Comparison of ENCODE assay signal across 9 cellular contexts in the genomic region with DNA sequence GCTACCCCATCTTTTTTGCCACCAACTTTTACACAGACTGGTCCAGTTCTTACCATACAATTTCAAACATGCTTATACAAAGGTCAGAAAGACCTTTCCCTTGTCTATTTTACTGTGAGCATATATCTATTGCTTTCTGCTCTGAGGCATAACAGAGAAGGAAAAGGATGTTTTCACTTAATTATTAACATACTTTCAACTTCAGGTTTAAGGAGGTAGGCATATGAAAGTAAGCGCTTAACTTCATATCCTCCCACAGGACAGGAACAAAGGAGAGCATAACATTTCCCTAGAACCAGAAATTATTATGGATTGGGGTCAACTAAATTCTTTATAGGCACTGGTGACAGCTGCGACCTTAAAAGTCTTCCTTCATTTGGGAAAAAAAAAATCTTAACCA. TPM values are rescaled to one million over a fixed set of nuclear protein-coding genes. Genes with fewer than 3 reads are reported as not detected.
A peak's percentile ranks its signal among the peaks of the same experiment; 100 is the strongest.
DNase-seq lines count a peak whose midpoint lies in the region; ATAC-seq, FAIRE-seq and TF ChIP-seq lines count a peak whose summit lies in the region.
"Had no signal": no experiment of that assay in that cellular context is flagged by ENCODE, and none has a peak within 500 bp of the region (broad histone marks: within the 10 kb centered on the region; RNA-seq: fewer than 3 reads in every experiment).

No MANE protein-coding gene starts in this region.

- H3K14ac ChIP-seq in mesenchymal stem cell (ENCODE audit: low read length in 2 of 2), result no peak overlapping the region

- peaks cover 18% of the 10 kb centered on the region for H3K27me3 Mint-ChIP-seq in activated T-helper 1 cell treated with anti-CD3 and anti-CD28 coated beads, Interleukin-12 subunit alpha, Interleukin-12 subunit beta, Interleukin-2, Interleukin-4 antibody, amounts not matched to agents 30 ng/mL and 10 ng/mL and 1 ng/mL, durations not matched to agents 14 hours and 24 hours and 36 hours (ENCODE audit: insufficient read depth)

- no peak for TF ChIP-seq POLR2A in A549 (IDR thresholded peaks at IDR 0.05; ENCODE audit: low read length)

- intact Hi-C loops in activated T-helper 1 cell treated with anti-CD3 and anti-CD28 coated beads, Interleukin-12 subunit alpha, Interleukin-12 subunit beta, Interleukin-2, Interleukin-4 antibody, amounts not matched to agents 30 ng/mL and 10 ng/mL and 1 ng/mL, durations not matched to agents 14 hours and 24 hours and 36 hours (cut with micrococcal nuclease), result no loop called here

- ATAC-seq in A549 (no peak), GM21423 (IDR thresholded peaks at IDR 0.05; ENCODE audit: unreplicated experiment) (peak; percentile 44)

- H3K4me3 ChIP-seq in A549 (peak overlapping the region; percentile 84), mesenchymal stem cell (ENCODE audit: insufficient read depth in 1 of 2, low read depth in 1 of 2, low read length in 2 of 2) (peak overlapping the region in 1 of 2 experiments; percentile 73)

- no peak for DNase-seq in A549 (ENCODE audit: low read depth in 1 of 2, low spot score in 1 of 2)
- DNase-seq in activated T-helper 1 cell treated with anti-CD3 and anti-CD28 coated beads, Interleukin-12 subunit alpha, Interleukin-12 subunit beta, Interleukin-2, Interleukin-4 antibody, amounts not matched to agents 30 ng/mL and 10 ng/mL and 1 ng/mL, durations not matched to agents 14 hours and 24 hours and 36 hours (ENCODE audit: low spot score), result no peak
- DNase-seq in mesenchymal stem cell, result no peak
- DNase-seq in stimulated activated CD4-positive, alpha-beta T cell treated with anti-CD3 and anti-CD28 coated beads, Interleukin-2, amount 100 ng/mL, for 24 hours, result no peak
- DNase-seq in activated CD4-positive, CD25-positive, alpha-beta regulatory T cell (lab: John Stamatoyannopoulos, UW), result no peak
- DNase-seq in GM20000 (ENCODE audit: low spot score), result no peak
- DNase-seq in NCI-H2029 treated with DMSO at 0.1 percent for 48 hours (lab: John Stamatoyannopoulos, UW), result no peak

- CTCF ChIA-PET in A549 (lab: Yijun Ruan, JAX), result no interaction called here

- H3K4me1 Mint-ChIP-seq in activated T-helper 1 cell treated with anti-CD3 and anti-CD28 coated beads, Interleukin-12 subunit alpha, Interleukin-12 subunit beta, Interleukin-2, Interleukin-4 antibody, amounts not matched to agents 30 ng/mL and 10 ng/mL and 1 ng/mL, durations not matched to agents 14 hours and 24 hours and 36 hours (ENCODE audit: low read depth), result peaks cover 19% of the 10 kb centered on the region

- H4K8ac ChIP-seq in mesenchymal stem cell (ENCODE audit: low read length), result no peak overlapping the region

- H2BK120ac ChIP-seq in mesenchymal stem cell (ENCODE audit: low read depth, low read length), result no peak overlapping the region

- H3K27ac Mint-ChIP-seq in activated T-helper 1 cell treated with anti-CD3 and anti-CD28 coated beads, Interleukin-12 subunit alpha, Interleukin-12 subunit beta, Interleukin-2, Interleukin-4 antibody, amounts not matched to agents 30 ng/mL and 10 ng/mL and 1 ng/mL, durations not matched to agents 14 hours and 24 hours and 36 hours, result peak overlapping the region; percentile 72

- peaks cover 11% of the 10 kb centered on the region; the same call in 2 of the 3 replicates for H3K4me1 ChIP-seq in A549
- peaks cover 2% of the 10 kb centered on the region for H3K4me1 ChIP-seq in mesenchymal stem cell (ENCODE audit: control insufficient read depth, insufficient read depth, low read depth, low read length)

- no peak overlapping the region for H3K23ac ChIP-seq in mesenchymal stem cell (ENCODE audit: low read length in 2 of 2)

- H4K91ac ChIP-seq in mesenchymal stem cell (ENCODE audit: low read length), result no peak overlapping the region

- FAIRE-seq in A549 (lab: Jason Lieb, UNC), result no peak

- peaks cover 9% of the 10 kb centered on the region for H3K9me3 Mint-ChIP-seq in activated T-helper 1 cell treated with anti-CD3 and anti-CD28 coated beads, Interleukin-12 subunit alpha, Interleukin-12 subunit beta, Interleukin-2, Interleukin-4 antibody, amounts not matched to agents 30 ng/mL and 10 ng/mL and 1 ng/mL, durations not matched to agents 14 hours and 24 hours and 36 hours

- no peak overlapping the region for H2BK12ac ChIP-seq in mesenchymal stem cell (ENCODE audit: low read length in 2 of 2)

- H3K18ac ChIP-seq in mesenchymal stem cell (ENCODE audit: low read depth in 1 of 2, low read length in 2 of 2), result no peak overlapping the region

- H3K4me3 Mint-ChIP-seq in activated T-helper 1 cell treated with anti-CD3 and anti-CD28 coated beads, Interleukin-12 subunit alpha, Interleukin-12 subunit beta, Interleukin-2, Interleukin-4 antibody, amounts not matched to agents 30 ng/mL and 10 ng/mL and 1 ng/mL, durations not matched to agents 14 hours and 24 hours and 36 hours, result peak overlapping the region; percentile 90

- H3K36me3 ChIP-seq in mesenchymal stem cell (ENCODE audit: control insufficient read depth in 1 of 2, insufficient read depth in 2 of 2, low read depth in 1 of 2, low read length in 2 of 2), result no peaks in the 10 kb centered on the region

- TF ChIP-seq CTCF in A549 (IDR thresholded peaks at IDR 0.05) (no peak), GM20000 (IDR thresholded peaks at IDR 0.05; ENCODE audit: extremely low read depth, missing control alignments) (no peak)

- H3K9ac ChIP-seq in mesenchymal stem cell (ENCODE audit: low read length), result peak overlapping the region; percentile 76

- 63% methylated on average over 2 of the region's 2 CpGs for WGBS in A549 (ENCODE audit: missing lambda C conversion rate)
- 52% methylated on average over 1 of the region's 2 CpGs for WGBS in mesenchymal stem cell

- H2BK5ac ChIP-seq in mesenchymal stem cell (ENCODE audit: low read depth, low read length, poor library complexity, severe bottlenecking), result no peak overlapping the region

- H3K36me3 Mint-ChIP-seq in activated T-helper 1 cell treated with anti-CD3 and anti-CD28 coated beads, Interleukin-12 subunit alpha, Interleukin-12 subunit beta, Interleukin-2, Interleukin-4 antibody, amounts not matched to agents 30 ng/mL and 10 ng/mL and 1 ng/mL, durations not matched to agents 14 hours and 24 hours and 36 hours (ENCODE audit: low read depth), result peaks cover 5% of the 10 kb centered on the region

- TF ChIP-seq EP300 in A549 (IDR thresholded peaks at IDR 0.05), result no peak

- no peak for TF ChIP-seq RAD21 in A549 (conservative IDR thresholded peaks at IDR 0.05 in 1 of 2, IDR thresholded peaks at IDR 0.05 in 1 of 2)

- H3K27ac ChIP-seq in A549 (peak overlapping the region; percentile 94 to 100; a peak in 3 of 6 replicates), mesenchymal stem cell (ENCODE audit: low read length, poor library complexity, severe bottlenecking) (peak overlapping the region; percentile 77)

- H3K9me3 ChIP-seq in A549, result no peaks in the 10 kb centered on the region
- H3K9me3 ChIP-seq in mesenchymal stem cell (ENCODE audit: control insufficient read depth, low read length), result no peaks in the 10 kb centered on the region

- H3K27me3 ChIP-seq in mesenchymal stem cell (ENCODE audit: control insufficient read depth in 1 of 2, insufficient read depth in 1 of 2, low read length in 2 of 2), result peaks cover 0 to 15% of the 10 kb centered on the region in 2 experiments

- no peak overlapping the region for H2AK5ac ChIP-seq in mesenchymal stem cell (ENCODE audit: low read length, severe bottlenecking)

- POLR2A ChIA-PET in A549 (lab: Yijun Ruan, JAX), result no interaction called here

- H3K4me2 ChIP-seq in A549, result peak overlapping the region; percentile 70
- H3K4me2 ChIP-seq in mesenchymal stem cell (ENCODE audit: low read length, poor library complexity, severe bottlenecking), result peak overlapping the region; percentile 50

- H3K79me1 ChIP-seq in mesenchymal stem cell (replicated peaks; ENCODE audit: low read length, poor library complexity, severe bottlenecking), result peaks cover 4% of the 10 kb centered on the region

- H2BK15ac ChIP-seq in mesenchymal stem cell (ENCODE audit: low read depth, poor library complexity, severe bottlenecking), result no peak overlapping the region

- H2AFZ ChIP-seq in mesenchymal stem cell (ENCODE audit: low read depth, low read length), result no peak overlapping the region

- no peak overlapping the region for H3K4ac ChIP-seq in mesenchymal stem cell (ENCODE audit: low read depth in 1 of 2, low read length in 2 of 2)

RNA-seq across cellular contexts. Expression of a gene that starts 1.1 kb away (rescaled TPM):
- polyA plus RNA-seq in A549 (2011; rRNA removed), result 36.0 and 56.1 TPM in 2 replicates
- 8.8 and 9.3 TPM in 2 replicates for polyA plus RNA-seq in A549 (2012; cell fraction: cytosol; rRNA removed)
- polyA plus RNA-seq in A549 (2012; cell fraction: nucleus; rRNA removed), result 6.6 and 7.9 TPM in 2 replicates
- polyA plus RNA-seq in A549 (2017; fragmentation: RNase III; extraction: RNeasy Plus Mini Kit Qiagen cat#74134 plus additional on column Dnase treatment), result 43.5 to 50.0 TPM (median 45.6 TPM) in 3 replicates
- 24.2 and 25.6 TPM in 2 replicates for polyA minus RNA-seq in A549 (2011; rRNA and poly(A)+ RNA removed)
- total RNA-seq in activated T-helper 1 cell treated with anti-CD3 and anti-CD28 coated beads, Interleukin-12 subunit alpha, Interleukin-12 subunit beta, Interleukin-2, Interleukin-4 antibody, amounts not matched to agents 30 ng/mL and 10 ng/mL and 1 ng/mL, durations not matched to agents 14 hours and 24 hours and 36 hours, result 20.3 and 21.1 TPM in 2 replicates
- 9.8 TPM for polyA plus RNA-seq in mesenchymal stem cell (2013, experiment 1 of 2)
- polyA plus RNA-seq in mesenchymal stem cell (2013, experiment 2 of 2), result 9.9 TPM

RNA-seq across cellular contexts. Expression of a gene that starts 14.5 kb away (rescaled TPM):
- polyA plus RNA-seq in A549 (2011; rRNA removed) (not detected in 2 replicates), A549 (2017; fragmentation: RNase III; extraction: RNeasy Plus Mini Kit Qiagen cat#74134 plus additional on column Dnase treatment) (not detected in 3 replicates)
- 0.03 TPM in 1 of 2 replicates, not detected in the other for polyA plus RNA-seq in A549 (2012; cell fraction: cytosol; rRNA removed)
- not detected in 2 replicates for polyA plus RNA-seq in A549 (2012; cell fraction: nucleus; rRNA removed)
- polyA minus RNA-seq in A549 (2011; rRNA and poly(A)+ RNA removed), result not detected in 2 replicates
- not detected in 2 replicates for total RNA-seq in activated T-helper 1 cell treated with anti-CD3 and anti-CD28 coated beads, Interleukin-12 subunit alpha, Interleukin-12 subunit beta, Interleukin-2, Interleukin-4 antibody, amounts not matched to agents 30 ng/mL and 10 ng/mL and 1 ng/mL, durations not matched to agents 14 hours and 24 hours and 36 hours
- not detected for polyA plus RNA-seq in mesenchymal stem cell (2013, experiment 1 of 2)
- not detected for polyA plus RNA-seq in mesenchymal stem cell (2013, experiment 2 of 2)
- total RNA-seq: dermis microvascular lymphatic vessel endothelial cell had no signal

RNA-seq across cellular contexts. Expression of a gene that starts 29.1 kb away (rescaled TPM):
- polyA plus RNA-seq in A549 (2011; rRNA removed) (not detected in 2 replicates), A549 (2017; fragmentation: RNase III; extraction: RNeasy Plus Mini Kit Qiagen cat#74134 plus additional on column Dnase treatment) (not detected in 3 replicates)
- polyA plus RNA-seq in A549 (2012; cell fraction: cytosol; rRNA removed), result not detected in 2 replicates
- polyA plus RNA-seq in A549 (2012; cell fraction: nucleus; rRNA removed), result not detected in 2 replicates
- not detected in 2 replicates for polyA minus RNA-seq in A549 (2011; rRNA and poly(A)+ RNA removed)
- not detected in 2 replicates for total RNA-seq in activated T-helper 1 cell treated with anti-CD3 and anti-CD28 coated beads, Interleukin-12 subunit alpha, Interleukin-12 subunit beta, Interleukin-2, Interleukin-4 antibody, amounts not matched to agents 30 ng/mL and 10 ng/mL and 1 ng/mL, durations not matched to agents 14 hours and 24 hours and 36 hours
- polyA plus RNA-seq in mesenchymal stem cell (2013, experiment 1 of 2), result 0.01 TPM
- polyA plus RNA-seq in mesenchymal stem cell (2013, experiment 2 of 2), result not detected
- total RNA-seq: dermis microvascular lymphatic vessel endothelial cell had no signal

RNA-seq across cellular contexts. Expression of a gene that starts 56.2 kb away (rescaled TPM):
- 0.05 TPM in 1 of 2 replicates, not detected in the other for polyA plus RNA-seq in A549 (2011; rRNA removed)
- not detected in 2 replicates for polyA plus RNA-seq in A549 (2012; cell fraction: cytosol; rRNA removed)
- polyA plus RNA-seq in A549 (2012; cell fraction: nucleus; rRNA removed), result not detected in 2 replicates
- polyA plus RNA-seq in A549 (2017; fragmentation: RNase III; extraction: RNeasy Plus Mini Kit Qiagen cat#74134 plus additional on column Dnase treatment), result not detected in 3 replicates
- polyA minus RNA-seq in A549 (2011; rRNA and poly(A)+ RNA removed), result not detected in 2 replicates
- not detected in 2 replicates for total RNA-seq in activated T-helper 1 cell treated with anti-CD3 and anti-CD28 coated beads, Interleukin-12 subunit alpha, Interleukin-12 subunit beta, Interleukin-2, Interleukin-4 antibody, amounts not matched to agents 30 ng/mL and 10 ng/mL and 1 ng/mL, durations not matched to agents 14 hours and 24 hours and 36 hours
- polyA plus RNA-seq in mesenchymal stem cell (2013, experiment 1 of 2), result not detected
- not detected for polyA plus RNA-seq in mesenchymal stem cell (2013, experiment 2 of 2)
- total RNA-seq: dermis microvascular lymphatic vessel endothelial cell had no signal
